Comparison of ENCODE assay signal across 1 cellular context in the genomic region with DNA sequence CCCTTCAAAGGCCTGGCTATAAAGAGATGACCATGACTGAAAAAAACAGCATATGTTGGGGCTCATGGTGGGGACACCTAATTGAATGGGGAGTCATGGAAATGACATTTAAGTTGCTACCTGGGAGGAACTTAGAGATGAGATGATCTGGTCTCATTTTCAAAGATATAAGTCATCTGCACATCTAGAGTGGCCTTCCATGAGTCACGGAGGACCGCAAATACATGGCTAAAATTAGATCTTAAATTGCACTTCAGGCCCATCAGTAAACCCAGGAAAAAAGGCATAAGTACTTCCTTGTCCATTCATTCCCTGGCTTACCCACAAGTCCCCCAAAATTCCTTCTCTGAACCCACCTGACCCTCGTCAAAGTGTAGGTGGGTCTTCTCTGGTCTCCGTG.
TF ChIP-seq lines count a peak whose summit lies in the region.

No MANE protein-coding gene starts in this region.

TF ChIP-seq in IMR-90, 13 proteins besides CTCF, POLR2A, EP300 and RAD21 (continued from another document):
- TF ChIP-seq CEBPB (IDR thresholded peaks at IDR 0.05; ENCODE audit: low read depth, low read length) (no peak), USF2 (IDR thresholded peaks at IDR 0.05; ENCODE audit: low read depth, low read length) (no peak), MAZ (IDR thresholded peaks at IDR 0.05; ENCODE audit: borderline replicate concordance, low read depth, low read length) (no peak), SMC3 (IDR thresholded peaks at IDR 0.05; ENCODE audit: low read depth, low read length) (no peak)
- TF ChIP-seq, protein P1, sequence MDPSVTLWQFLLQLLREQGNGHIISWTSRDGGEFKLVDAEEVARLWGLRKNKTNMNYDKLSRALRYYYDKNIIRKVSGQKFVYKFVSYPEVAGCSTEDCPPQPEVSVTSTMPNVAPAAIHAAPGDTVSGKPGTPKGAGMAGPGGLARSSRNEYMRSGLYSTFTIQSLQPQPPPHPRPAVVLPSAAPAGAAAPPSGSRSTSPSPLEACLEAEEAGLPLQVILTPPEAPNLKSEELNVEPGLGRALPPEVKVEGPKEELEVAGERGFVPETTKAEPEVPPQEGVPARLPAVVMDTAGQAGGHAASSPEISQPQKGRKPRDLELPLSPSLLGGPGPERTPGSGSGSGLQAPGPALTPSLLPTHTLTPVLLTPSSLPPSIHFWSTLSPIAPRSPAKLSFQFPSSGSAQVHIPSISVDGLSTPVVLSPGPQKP (IDR thresholded peaks at IDR 0.05; ENCODE audit: borderline replicate concordance, low read depth, low read length) = no peak
TF ChIP-seq in IMR-90: peak in this region for 0.
